ENCODE assay signal across 20 cellular contexts in genomic region chr17:81538651-81539570, GRCh38. TPM values are rescaled to one million over a fixed set of nuclear protein-coding genes. Genes with fewer than 3 reads are reported as not detected.
DNase-seq lines count a peak whose midpoint lies in the region; ATAC-seq, FAIRE-seq and TF ChIP-seq lines count a peak whose summit lies in the region.
"Had no signal": no experiment of that assay in that cellular context is flagged by ENCODE, and none has a peak within 500 bp of the region (broad histone marks: within the 10 kb centered on the region; RNA-seq: fewer than 3 reads in every experiment).

No MANE protein-coding gene starts in this region.

- H2AK5ac ChIP-seq in mesenchymal stem cell (ENCODE audit: low read length, severe bottlenecking), result no peak overlapping the region

- H4K91ac ChIP-seq in mesenchymal stem cell (ENCODE audit: low read length), result no peak overlapping the region

- H3K9me3 ChIP-seq in right cardiac atrium (ENCODE audit: control insufficient read depth, low read length) (no peaks in the 10 kb centered on the region), K562 (replicated peaks; ENCODE audit: control insufficient read depth, insufficient read depth, low read depth, low read length) (no peaks in the 10 kb centered on the region), mesenchymal stem cell (ENCODE audit: control insufficient read depth, low read length) (no peaks in the 10 kb centered on the region)
- no peaks in the 10 kb centered on the region for H3K9me3 ChIP-seq in CD4-positive, alpha-beta memory T cell (ENCODE audit: control insufficient read depth in 1 of 2, low read length in 2 of 2)

- H3K4me3 Mint-ChIP-seq in stimulated activated naive B cell treated with anti-CD40 and anti-IgM and Interleukin-4, amounts not matched to agents 10 μg/mL and 1 μg/mL and 100 μg/mL, for 72 hours, result peak overlapping the region in 1 of 2 donors; percentile 52
- no peak overlapping the region for H3K4me3 Mint-ChIP-seq in CD4-positive, alpha-beta memory T cell
- H3K4me3 Mint-ChIP-seq: HFFc6; T-helper 1 cell treated with Interleukin-12 subunit alpha and Interleukin-12 subunit beta and Interleukin-4 antibody, amounts not matched to agents 30 μg/mL and 1 μg/mL, for 36 hours had no signal

- H4K20me1 ChIP-seq in K562 (replicated peaks; ENCODE audit: control insufficient read depth, insufficient read depth, low read length), result peaks cover 13% of the 10 kb centered on the region; the same call in 1 of the 2 replicates

- H3K27ac ChIP-seq in right cardiac atrium (ENCODE audit: low read length) (no peak overlapping the region), K562 (ENCODE audit: extremely low read depth, low read depth, low read length) (no peak overlapping the region), mesenchymal stem cell (ENCODE audit: low read length, poor library complexity, severe bottlenecking) (no peak overlapping the region)
- no peak overlapping the region for H3K27ac ChIP-seq in CD4-positive, alpha-beta memory T cell (ENCODE audit: low read depth, low read length)

- ATAC-seq in right cardiac atrium (no peak), K562 (no peak), SK-N-SH treated with all-trans-retinoic acid at 6 μM for 48 hours (no peak)
- ATAC-seq in stimulated activated naive B cell treated with anti-CD40 and anti-IgM and Interleukin-4, amounts not matched to agents 10 μg/mL and 1 μg/mL and 100 μg/mL, for 72 hours (replicated peaks), result no peak

- no peaks in the 10 kb centered on the region for H3K4me1 ChIP-seq in right cardiac atrium (ENCODE audit: control insufficient read depth, insufficient read depth, low read length)
- peaks cover 0 to 60% of the 10 kb centered on the region in 2 experiments; a peak in 2 of 5 replicates for H3K4me1 ChIP-seq in K562 (replicated peaks in 1 of 2; ENCODE audit: control insufficient read depth in 2 of 2, insufficient read depth in 2 of 2, low read length in 2 of 2)
- H3K4me1 ChIP-seq in CD4-positive, alpha-beta memory T cell (ENCODE audit: insufficient read depth, low read length), result peaks cover 7% of the 10 kb centered on the region
- H3K4me1 ChIP-seq in mesenchymal stem cell (ENCODE audit: control insufficient read depth, insufficient read depth, low read depth, low read length), result peaks cover 23% of the 10 kb centered on the region

- peak in 2 of 3 donors; percentile 44 to 46 for DNase-seq in right cardiac atrium
- no peak for DNase-seq in cardiac septum (ENCODE audit: low spot score)
- DNase-seq in GM12892 (ENCODE audit: insufficient read length), result no peak
- no peak for DNase-seq in K562 (ENCODE audit: extremely low read depth in 1 of 4, low spot score in 3 of 4)
- no peak for DNase-seq in stimulated activated naive B cell treated with anti-CD40 and anti-IgM and Interleukin-4, amounts not matched to agents 10 μg/mL and 1 μg/mL and 100 μg/mL, for 72 hours
- DNase-seq in CD4-positive, alpha-beta memory T cell, result no peak
- DNase-seq in mesenchymal stem cell, result no peak
- DNase-seq: EL, HFFc6, IMR-90, Karpas-422, NCI-H1048, NCI-H1436 treated with DMSO at 0.1 percent for 48 hours, NCI-H446 treated with DMSO at 0.1 percent for 48 hours, OCI-M1 had no signal

- no peak for TF ChIP-seq EP300 in K562 (IDR thresholded peaks at IDR 0.05; ENCODE audit: low read length)

- no peak overlapping the region for H2BK120ac ChIP-seq in mesenchymal stem cell (ENCODE audit: low read depth, low read length)

- intact Hi-C loops in right cardiac atrium (cut with DNase I) (loop anchor here in 1 of 4 donors (5.0 kb wide), 1 partner anchor 282 kb away; no protein-coding TSS in a partner anchor), cardiac septum (cut with DNase I) (loop anchor here (5.0 kb wide), 1 partner anchor 287 kb away; no protein-coding TSS in a partner anchor), K562 (cut with micrococcal nuclease) (no loop called here)
- intact Hi-C loops in CD4-positive, alpha-beta memory T cell (cut with micrococcal nuclease), result loop anchor here (5.0 kb wide), 1 partner anchor 287 kb away; no protein-coding TSS in a partner anchor

- FAIRE-seq in GM12892 (lab: Jason Lieb, UNC) (no peak), K562 (lab: Jason Lieb, UNC) (no peak)
- FAIRE-seq: H54 had no signal

- H3K9me1 ChIP-seq in K562 (ENCODE audit: control insufficient read depth, insufficient read depth, low read length), result peaks cover 4% of the 10 kb centered on the region

- H3K79me1 ChIP-seq in mesenchymal stem cell (replicated peaks; ENCODE audit: low read length, poor library complexity, severe bottlenecking), result no peaks in the 10 kb centered on the region

- peaks cover 20% of the 10 kb centered on the region in 2 donors for H3K27me3 Mint-ChIP-seq in stimulated activated naive B cell treated with anti-CD40 and anti-IgM and Interleukin-4, amounts not matched to agents 10 μg/mL and 1 μg/mL and 100 μg/mL, for 72 hours
- H3K27me3 Mint-ChIP-seq in CD4-positive, alpha-beta memory T cell, result peaks cover 6 to 10% of the 10 kb centered on the region in 2 donors

- CTCF ChIA-PET in K562 (lab: Yijun Ruan, JAX; ENCODE audit: low intra/inter-chr PET ratio), result interaction anchor here (1.9 kb wide), 1 partner anchor 286 kb away, joined by 11 read pairs; no protein-coding TSS in a partner anchor
- CTCF ChIA-PET in CD4-positive, alpha-beta memory T cell (lab: Charles Lee; ENCODE audit: partially characterized antibody), result interaction anchor here (0.7 to 2.3 kb wide), 3 partner anchors 20 to 397 kb away, joined by 3 to 9 read pairs (median 3); no protein-coding TSS in a partner anchor

- no peak for TF ChIP-seq RAD21 in K562 (CRISPR knock-in tag; conservative IDR thresholded peaks at IDR 0.05 in 1 of 2, IDR thresholded peaks at IDR 0.05 in 1 of 2)

- peaks cover 42 to 44% of the 10 kb centered on the region in 2 donors for H3K36me3 Mint-ChIP-seq in stimulated activated naive B cell treated with anti-CD40 and anti-IgM and Interleukin-4, amounts not matched to agents 10 μg/mL and 1 μg/mL and 100 μg/mL, for 72 hours
- peaks cover 10 to 11% of the 10 kb centered on the region in 2 donors for H3K36me3 Mint-ChIP-seq in CD4-positive, alpha-beta memory T cell

- no peak overlapping the region for H2BK15ac ChIP-seq in mesenchymal stem cell (ENCODE audit: low read depth, poor library complexity, severe bottlenecking)

- peaks cover 42% of the 10 kb centered on the region; the same call in 2 of the 3 replicates for H3K36me3 ChIP-seq in K562 (ENCODE audit: control insufficient read depth, insufficient read depth, low read length)
- peaks cover 8% of the 10 kb centered on the region for H3K36me3 ChIP-seq in CD4-positive, alpha-beta memory T cell (ENCODE audit: insufficient read depth, low read length)
- H3K36me3 ChIP-seq in mesenchymal stem cell (ENCODE audit: control insufficient read depth in 1 of 2, insufficient read depth in 2 of 2, low read depth in 1 of 2, low read length in 2 of 2), result peaks cover 49 to 58% of the 10 kb centered on the region in 2 experiments

- H3K9ac ChIP-seq in K562 (ENCODE audit: insufficient read depth in 1 of 2, low read depth in 2 of 2, low read length in 2 of 2) (peak overlapping the region in 1 of 2 experiments; percentile 66; a peak in 2 of 4 replicates), mesenchymal stem cell (ENCODE audit: low read length) (no peak overlapping the region)

- H4K8ac ChIP-seq in mesenchymal stem cell (ENCODE audit: low read length), result no peak overlapping the region

- no peaks in the 10 kb centered on the region for H3K79me2 ChIP-seq in K562 (ENCODE audit: control insufficient read depth, insufficient read depth, low read length)

- peaks cover 10 to 12% of the 10 kb centered on the region in 2 donors for H3K4me1 Mint-ChIP-seq in stimulated activated naive B cell treated with anti-CD40 and anti-IgM and Interleukin-4, amounts not matched to agents 10 μg/mL and 1 μg/mL and 100 μg/mL, for 72 hours
- H3K4me1 Mint-ChIP-seq in CD4-positive, alpha-beta memory T cell, result no peaks in the 10 kb centered on the region

- H3K27ac Mint-ChIP-seq in stimulated activated naive B cell treated with anti-CD40 and anti-IgM and Interleukin-4, amounts not matched to agents 10 μg/mL and 1 μg/mL and 100 μg/mL, for 72 hours, result peak overlapping the region; percentile 85
- H3K27ac Mint-ChIP-seq in CD4-positive, alpha-beta memory T cell, result no peak overlapping the region
- H3K27ac Mint-ChIP-seq: HFFc6; T-helper 1 cell treated with Interleukin-12 subunit alpha and Interleukin-12 subunit beta and Interleukin-4 antibody, amounts not matched to agents 30 μg/mL and 1 μg/mL, for 36 hours had no signal

- H3K9me3 Mint-ChIP-seq in stimulated activated naive B cell treated with anti-CD40 and anti-IgM and Interleukin-4, amounts not matched to agents 10 μg/mL and 1 μg/mL and 100 μg/mL, for 72 hours, result no peaks in the 10 kb centered on the region
- no peaks in the 10 kb centered on the region for H3K9me3 Mint-ChIP-seq in CD4-positive, alpha-beta memory T cell
- H3K9me3 Mint-ChIP-seq: HFFc6; T-helper 1 cell treated with Interleukin-12 subunit alpha and Interleukin-12 subunit beta and Interleukin-4 antibody, amounts not matched to agents 30 μg/mL and 1 μg/mL, for 36 hours had no signal

- H2AFZ ChIP-seq in K562 (ENCODE audit: low read depth, low read length) (no peak overlapping the region), mesenchymal stem cell (ENCODE audit: low read depth, low read length) (no peak overlapping the region)

- H3K23ac ChIP-seq in mesenchymal stem cell (ENCODE audit: low read length in 2 of 2), result no peak overlapping the region

- POLR2A ChIA-PET in K562 (lab: Yijun Ruan, JAX), result interaction anchor here (0.5 to 4.0 kb wide), 4 partner anchors 10 to 1907 kb away, joined by 3 to 26 read pairs (median 6); partner anchors contain the start of gene FAAP100
- POLR2A ChIA-PET in CD4-positive, alpha-beta memory T cell (lab: Charles Lee; ENCODE audit: partially characterized antibody), result interaction anchor here (0.9 to 3.4 kb wide), 2 partner anchors 13 to 22 kb away, joined by 5 to 16 read pairs; partner anchors contain the start of gene FAAP100

- no peak overlapping the region for H3K4ac ChIP-seq in mesenchymal stem cell (ENCODE audit: low read depth in 1 of 2, low read length in 2 of 2)

- H3K18ac ChIP-seq in mesenchymal stem cell (ENCODE audit: low read depth in 1 of 2, low read length in 2 of 2), result no peak overlapping the region

- H2BK12ac ChIP-seq in mesenchymal stem cell (ENCODE audit: low read length in 2 of 2), result no peak overlapping the region

- no TSS peak for BruUV-seq in K562 (replicated peaks; lab: Mats Ljungman, UMichigan)

- in situ Hi-C loops in K562 (cut with MboI), result no loop called here

- H3K4me3 ChIP-seq in right cardiac atrium (ENCODE audit: low read length) (no peak overlapping the region), K562 (no peak overlapping the region), mesenchymal stem cell (ENCODE audit: insufficient read depth in 1 of 2, low read depth in 1 of 2, low read length in 2 of 2) (no peak overlapping the region)
- no peak overlapping the region for H3K4me3 ChIP-seq in CD4-positive, alpha-beta memory T cell (ENCODE audit: low read length in 2 of 2)

- TF ChIP-seq CTCF in K562 (IDR thresholded peaks at IDR 0.05 in 2 of 3, conservative IDR thresholded peaks at IDR 0.05 in 1 of 3; ENCODE audit: insufficient read depth in 2 of 3, low read depth in 1 of 3, low read length in 3 of 3), result no peak

- H3K4me2 ChIP-seq in K562 (ENCODE audit: insufficient read depth, low read length) (no peak overlapping the region), mesenchymal stem cell (ENCODE audit: low read length, poor library complexity, severe bottlenecking) (no peak overlapping the region)

- no peak overlapping the region for H2BK5ac ChIP-seq in mesenchymal stem cell (ENCODE audit: low read depth, low read length, poor library complexity, severe bottlenecking)

- no peak overlapping the region for H3K14ac ChIP-seq in mesenchymal stem cell (ENCODE audit: low read length in 2 of 2)

- no peaks in the 10 kb centered on the region for H3K27me3 ChIP-seq in right cardiac atrium (ENCODE audit: control insufficient read depth, insufficient read depth)
- H3K27me3 ChIP-seq in K562 (ENCODE audit: control insufficient read depth in 2 of 2, insufficient read depth in 2 of 2, low read length in 2 of 2), result no peaks in the 10 kb centered on the region
- H3K27me3 ChIP-seq in CD4-positive, alpha-beta memory T cell (ENCODE audit: insufficient read depth, low read length), result peaks cover 3% of the 10 kb centered on the region
- H3K27me3 ChIP-seq in mesenchymal stem cell (ENCODE audit: control insufficient read depth in 1 of 2, insufficient read depth in 1 of 2, low read length in 2 of 2), result peaks cover 20 to 33% of the 10 kb centered on the region in 2 experiments

- 88% methylated on average over 26 of the region's 26 CpGs for WGBS in right cardiac atrium
- WGBS in K562 (ENCODE audit: insufficient coverage, low coverage, missing lambda C conversion rate), result 86% methylated on average over 23 of the region's 26 CpGs
- 96% methylated on average over 26 of the region's 26 CpGs for WGBS in mesenchymal stem cell

- TF ChIP-seq POLR2A in GM12892 (IDR thresholded peaks at IDR 0.05; ENCODE audit: low read depth, low read length), result 0 out of 2 replicates have a peak, but pooled peaks have one; percentile 8
- no peak for TF ChIP-seq POLR2A in K562 (conservative IDR thresholded peaks at IDR 0.05)

RNA-seq across cellular contexts. Expression of gene FSCN2, which starts 10.7 kb away (rescaled TPM):
- total RNA-seq in right cardiac atrium (under 1 TPM; 0.45 to 0.63 (median 0.53) TPM), cardiac septum (1.1 TPM), K562 (2014; rRNA removed) (not detected in 2 replicates), K562 (2014; rRNA removed; fragmentation: Illumina TruSeq; extraction: Trizol) (not detected in 2 replicates), K562 (2015; rRNA removed; fragmentation: Illumina TruSeq; extraction: Trizol) (not detected in 2 replicates), K562 (2021) (not detected in 2 replicates)
- polyA plus RNA-seq in right cardiac atrium (0.48 TPM), K562 (2011; rRNA removed) (not detected in 2 replicates), K562 (2014; fragmentation: Illumina TruSeq; extraction: Trizol) (not detected in 2 replicates), K562 (2014; fragmentation: Nextera tagmentation; extraction: Ambion mirVana) (not detected), K562 (2014; rRNA removed) (0.08 TPM in 1 of 2 replicates, not detected in the other)
- polyA plus RNA-seq in GM12892 (2012; ENCODE audit: missing spikeins), result 0.87 TPM
- 0.23 TPM in 1 of 2 replicates, not detected in the other for total RNA-seq in K562 (2011; cell fraction: chromatin; rRNA removed; ENCODE audit: low replicate concordance)
- 0.26 and 0.33 TPM in 2 replicates for total RNA-seq in K562 (2011; cell fraction: nucleolus; rRNA removed)
- 0.37 TPM in 1 of 2 replicates, not detected in the other for total RNA-seq in K562 (2011; cell fraction: nucleoplasm; rRNA removed)
- polyA plus RNA-seq in K562 (2011; cell fraction: cytosol; rRNA removed), result not detected in 2 replicates
- polyA plus RNA-seq in K562 (2011; cell fraction: nucleus; rRNA removed), result 0.14 TPM in 1 of 2 replicates, not detected in the other
- 0.25 and 0.30 TPM in 2 replicates for polyA plus RNA-seq in K562 (2012)
- not detected in 2 replicates for polyA minus RNA-seq in K562 (2011; rRNA and poly(A)+ RNA removed)
- polyA minus RNA-seq in K562 (2011; cell fraction: cytosol; rRNA and poly(A)+ RNA removed), result not detected in 2 replicates
- 0.13 TPM in 1 of 2 replicates, not detected in the other for polyA minus RNA-seq in K562 (2011; cell fraction: nucleus; rRNA and poly(A)+ RNA removed)
- 1 to 10 TPM in 1 of 2 experiments, under 1 TPM in 1; 0.75 to 1.0 TPM for total RNA-seq in CD4-positive, alpha-beta memory T cell
- under 1 TPM in 1 of 2 donors, not detected in 1; 0.20 TPM for polyA plus RNA-seq in CD4-positive, alpha-beta memory T cell
- polyA plus RNA-seq in mesenchymal stem cell (2013, experiment 1 of 2), result 0.23 TPM
- polyA plus RNA-seq in mesenchymal stem cell (2013, experiment 2 of 2), result 0.15 TPM
- total RNA-seq: MCF 10A, RPMI7951 had no signal

RNA-seq across cellular contexts. Expression of gene FAAP100, which starts 13.2 kb away (rescaled TPM):
- total RNA-seq in right cardiac atrium (10 to 100 TPM; 12.0 to 15.3 (median 13.5) TPM), cardiac septum (13.6 TPM), K562 (2014; rRNA removed) (33.2 and 39.0 TPM in 2 replicates), K562 (2014; rRNA removed; fragmentation: Illumina TruSeq; extraction: Trizol) (3.9 and 8.6 TPM in 2 replicates), K562 (2015; rRNA removed; fragmentation: Illumina TruSeq; extraction: Trizol) (18.9 and 20.9 TPM in 2 replicates), K562 (2021) (51.2 and 52.5 TPM in 2 replicates)
- polyA plus RNA-seq in right cardiac atrium (13.0 TPM), K562 (2011; rRNA removed) (12.6 and 15.2 TPM in 2 replicates), K562 (2014; fragmentation: Illumina TruSeq; extraction: Trizol) (7.6 and 25.3 TPM in 2 replicates), K562 (2014; fragmentation: Nextera tagmentation; extraction: Ambion mirVana) (under 1 TPM; 0.31 to 0.69 TPM), K562 (2014; rRNA removed) (38.6 and 42.4 TPM in 2 replicates)
- 7.8 TPM for polyA plus RNA-seq in GM12892 (2012; ENCODE audit: missing spikeins)
- total RNA-seq in K562 (2011; cell fraction: chromatin; rRNA removed; ENCODE audit: low replicate concordance), result 44.9 and 197 TPM in 2 replicates
- total RNA-seq in K562 (2011; cell fraction: nucleolus; rRNA removed), result 108 and 129 TPM in 2 replicates
- total RNA-seq in K562 (2011; cell fraction: nucleoplasm; rRNA removed), result 63.6 and 65.2 TPM in 2 replicates
- polyA plus RNA-seq in K562 (2011; cell fraction: cytosol; rRNA removed), result 18.3 and 47.5 TPM in 2 replicates
- 42.7 and 112 TPM in 2 replicates for polyA plus RNA-seq in K562 (2011; cell fraction: nucleus; rRNA removed)
- 22.5 and 27.7 TPM in 2 replicates for polyA plus RNA-seq in K562 (2012)
- 4.7 and 7.0 TPM in 2 replicates for polyA minus RNA-seq in K562 (2011; rRNA and poly(A)+ RNA removed)
- 19.5 and 23.0 TPM in 2 replicates for polyA minus RNA-seq in K562 (2011; cell fraction: cytosol; rRNA and poly(A)+ RNA removed)
- polyA minus RNA-seq in K562 (2011; cell fraction: nucleus; rRNA and poly(A)+ RNA removed), result 58.6 and 62.1 TPM in 2 replicates
- total RNA-seq in CD4-positive, alpha-beta memory T cell, result 10 to 100 TPM; 51.0 to 56.0 TPM
- polyA plus RNA-seq in CD4-positive, alpha-beta memory T cell, result 10 to 100 TPM in 1 of 2 donors, 1 to 10 TPM in 1; 8.5 to 16.8 TPM
- 10.1 TPM for polyA plus RNA-seq in mesenchymal stem cell (2013, experiment 1 of 2)
- polyA plus RNA-seq in mesenchymal stem cell (2013, experiment 2 of 2), result 10.3 TPM

RNA-seq across cellular contexts. Expression of gene ACTG1, which starts 26.3 kb away (rescaled TPM):
- total RNA-seq in right cardiac atrium, result 100 to 1,000 TPM; 347 to 772 (median 510) TPM
- 410 TPM for polyA plus RNA-seq in right cardiac atrium
- 634 TPM for total RNA-seq in cardiac septum
- polyA plus RNA-seq in GM12892 (2012; ENCODE audit: missing spikeins), result 2,092 TPM
- total RNA-seq in K562 (2011; cell fraction: chromatin; rRNA removed; ENCODE audit: low replicate concordance), result 264 and 482 TPM in 2 replicates
- total RNA-seq in K562 (2011; cell fraction: nucleolus; rRNA removed), result 393 and 500 TPM in 2 replicates
- 388 and 427 TPM in 2 replicates for total RNA-seq in K562 (2011; cell fraction: nucleoplasm; rRNA removed)
- 1,572 and 2,328 TPM in 2 replicates for total RNA-seq in K562 (2014; rRNA removed)
- 512 and 566 TPM in 2 replicates for total RNA-seq in K562 (2014; rRNA removed; fragmentation: Illumina TruSeq; extraction: Trizol)
- total RNA-seq in K562 (2015; rRNA removed; fragmentation: Illumina TruSeq; extraction: Trizol), result 568 and 574 TPM in 2 replicates
- 1,775 and 1,801 TPM in 2 replicates for total RNA-seq in K562 (2021)
- polyA plus RNA-seq in K562 (2011; rRNA removed), result 224 and 602 TPM in 2 replicates
- polyA plus RNA-seq in K562 (2011; cell fraction: cytosol; rRNA removed), result 901 and 1,415 TPM in 2 replicates
- polyA plus RNA-seq in K562 (2011; cell fraction: nucleus; rRNA removed), result 1,206 and 1,333 TPM in 2 replicates
- polyA plus RNA-seq in K562 (2012), result 1,311 and 3,206 TPM in 2 replicates
- 990 and 2,987 TPM in 2 replicates for polyA plus RNA-seq in K562 (2014; fragmentation: Illumina TruSeq; extraction: Trizol)
- 100 to 1,000 TPM; 259 to 386 TPM for polyA plus RNA-seq in K562 (2014; fragmentation: Nextera tagmentation; extraction: Ambion mirVana)
- 831 and 1,109 TPM in 2 replicates for polyA plus RNA-seq in K562 (2014; rRNA removed)
- polyA minus RNA-seq in K562 (2011; rRNA and poly(A)+ RNA removed), result 205 and 410 TPM in 2 replicates
- 580 and 1,178 TPM in 2 replicates for polyA minus RNA-seq in K562 (2011; cell fraction: cytosol; rRNA and poly(A)+ RNA removed)
- 230 and 388 TPM in 2 replicates for polyA minus RNA-seq in K562 (2011; cell fraction: nucleus; rRNA and poly(A)+ RNA removed)
- total RNA-seq in CD4-positive, alpha-beta memory T cell, result 1,000 to 10,000 TPM; 1,031 to 1,038 TPM
- 1,000 to 10,000 TPM; 1,338 to 1,651 TPM for polyA plus RNA-seq in CD4-positive, alpha-beta memory T cell
- 7,126 TPM for polyA plus RNA-seq in mesenchymal stem cell (2013, experiment 1 of 2)
- polyA plus RNA-seq in mesenchymal stem cell (2013, experiment 2 of 2), result 6,723 TPM

Comparison
In these comparisons a context has a peak if more than half of its experiments do, and no peak if none do; other contexts are left out.
1. DNase-seq: peak in right cardiac atrium (2 of 3); none in cardiac septum (single experiment), GM12892 (single experiment), K562 (0 of 4), stimulated activated naive B cell treated with anti-CD40 and anti-IgM and Interleukin-4, amounts not matched to agents 10 μg/mL and 1 μg/mL and 100 μg/mL, for 72 hours (single experiment), CD4-positive, alpha-beta memory T cell (0 of 5) and mesenchymal stem cell (single experiment).